Comparison of ENCODE assay signal across 33 cellular contexts in genomic region chr10:84695983-84696382, GRCh38.
"Had no signal": no experiment of that assay in that cellular context is flagged by ENCODE, and none has a peak within 500 bp of the region (broad histone marks: within the 10 kb centered on the region; RNA-seq: fewer than 3 reads in every experiment).

No MANE protein-coding gene starts in this region.

- H3K4me1 Mint-ChIP-seq: activated CD4-positive, alpha-beta T cell treated with anti-CD3 and anti-CD28 coated beads for 36 hours; activated CD4-positive, alpha-beta T cell treated with anti-CD3 and anti-CD28 coated beads, Interleukin-2, amount 10 ng/mL, durations not matched to agents 24 days and 14 days; activated CD8-positive, alpha-beta memory T cell treated with anti-CD3 and anti-CD28 coated beads, Interleukin-2, amount 10 ng/mL, durations not matched to agents 7 days and 5 days; activated naive CD4-positive, alpha-beta T cell treated with anti-CD3 and anti-CD28 coated beads, Interleukin-2, amount 50 U/mL, for 24 hours; activated naive CD8-positive, alpha-beta T cell treated with anti-CD3 and anti-CD28 coated beads for 36 hours; activated naive CD8-positive, alpha-beta T cell treated with anti-CD3 and anti-CD28 coated beads, Interleukin-2, amount 50 U/mL, for 24 hours had no signal

- H3K36me3 ChIP-seq: adrenal gland, esophagus squamous epithelium, gastroesophageal sphincter, heart left ventricle had no signal

- H3K4me1 ChIP-seq: adrenal gland, body of pancreas, esophagus squamous epithelium, gastroesophageal sphincter, heart left ventricle had no signal

- H3K27ac Mint-ChIP-seq: activated CD4-positive, alpha-beta memory T cell treated with anti-CD3 and anti-CD28 coated beads for 36 hours; activated CD4-positive, alpha-beta T cell treated with anti-CD3 and anti-CD28 coated beads for 36 hours; activated CD4-positive, alpha-beta T cell treated with anti-CD3 and anti-CD28 coated beads, Interleukin-2, amount 10 ng/mL, durations not matched to agents 24 days and 14 days; activated CD8-positive, alpha-beta memory T cell treated with anti-CD3 and anti-CD28 coated beads, Interleukin-2, amount 10 ng/mL, durations not matched to agents 7 days and 5 days; activated CD8-positive, alpha-beta T cell treated with anti-CD3 and anti-CD28 coated beads, Interleukin-2, amount 10 ng/mL, durations not matched to agents 7 days and 5 days; activated naive CD4-positive, alpha-beta T cell treated with anti-CD3 and anti-CD28 coated beads for 36 hours; activated naive CD4-positive, alpha-beta T cell treated with anti-CD3 and anti-CD28 coated beads, Interleukin-2, amount 50 U/mL, for 24 hours; activated naive CD8-positive, alpha-beta T cell treated with anti-CD3 and anti-CD28 coated beads for 36 hours; activated naive CD8-positive, alpha-beta T cell treated with anti-CD3 and anti-CD28 coated beads, Interleukin-2, amount 50 U/mL, for 24 hours; activated T-helper 1 cell treated with anti-CD3 and anti-CD28 coated beads, Interleukin-12 subunit alpha, Interleukin-12 subunit beta, Interleukin-2, Interleukin-4 antibody, amounts not matched to agents 30 ng/mL and 10 ng/mL and 1 ng/mL, durations not matched to agents 14 hours and 24 hours and 36 hours; activated T-helper 2 cell treated with anti-CD3 and anti-CD28 coated beads, Interferon-gamma antibody, Interleukin-2, Interleukin-4, amounts not matched to agents 10 μg/mL and 5 μg/mL and 100 μg/mL, durations not matched to agents 14 hours and 24 hours and 36 hours; effector memory CD8-positive, alpha-beta T cell had no signal

- H3K27me3 Mint-ChIP-seq: activated CD4-positive, alpha-beta memory T cell treated with anti-CD3 and anti-CD28 coated beads for 36 hours; activated CD4-positive, alpha-beta T cell treated with anti-CD3 and anti-CD28 coated beads, Interleukin-2, amount 10 ng/mL, durations not matched to agents 24 days and 14 days; activated CD8-positive, alpha-beta memory T cell treated with anti-CD3 and anti-CD28 coated beads, Interleukin-2, amount 10 ng/mL, durations not matched to agents 7 days and 5 days; activated naive CD8-positive, alpha-beta T cell treated with anti-CD3 and anti-CD28 coated beads for 36 hours; activated naive CD8-positive, alpha-beta T cell treated with anti-CD3 and anti-CD28 coated beads, Interleukin-2, amount 50 U/mL, for 24 hours had no signal

- H3K27ac ChIP-seq: adrenal gland, body of pancreas, esophagus squamous epithelium, gastroesophageal sphincter, heart left ventricle had no signal

- H3K9me3 Mint-ChIP-seq: activated CD4-positive, alpha-beta T cell treated with anti-CD3 and anti-CD28 coated beads, Interleukin-2, amount 10 ng/mL, durations not matched to agents 24 days and 14 days; activated naive CD4-positive, alpha-beta T cell treated with anti-CD3 and anti-CD28 coated beads for 36 hours; activated naive CD4-positive, alpha-beta T cell treated with anti-CD3 and anti-CD28 coated beads, Interleukin-2, amount 50 U/mL, for 24 hours; activated T-helper 1 cell treated with anti-CD3 and anti-CD28 coated beads, Interleukin-12 subunit alpha, Interleukin-12 subunit beta, Interleukin-2, Interleukin-4 antibody, amounts not matched to agents 30 ng/mL and 10 ng/mL and 1 ng/mL, durations not matched to agents 14 hours and 24 hours and 36 hours; activated T-helper 2 cell treated with anti-CD3 and anti-CD28 coated beads, Interferon-gamma antibody, Interleukin-2, Interleukin-4, amounts not matched to agents 10 μg/mL and 5 μg/mL and 100 μg/mL, durations not matched to agents 14 hours and 24 hours and 36 hours; effector memory CD8-positive, alpha-beta T cell had no signal

- DNase-seq: activated CD4-positive, alpha-beta memory T cell treated with anti-CD3 and anti-CD28 coated beads for 36 hours; activated CD4-positive, alpha-beta T cell treated with anti-CD3 and anti-CD28 coated beads for 36 hours; activated CD4-positive, alpha-beta T cell treated with anti-CD3 and anti-CD28 coated beads, Interleukin-2, amount 10 ng/mL, durations not matched to agents 24 days and 14 days; activated CD4-positive, CD25-positive, alpha-beta regulatory T cell; activated CD4-positive, CD25-positive, alpha-beta regulatory T cell treated with anti-CD3 and anti-CD28 coated beads, Interleukin-2, amount 50 U/mL, for 72 hours; activated CD8-positive, alpha-beta memory T cell treated with anti-CD3 and anti-CD28 coated beads, Interleukin-2, amount 10 ng/mL, durations not matched to agents 7 days and 5 days; activated CD8-positive, alpha-beta memory T cell treated with anti-CD3 and anti-CD28 coated beads, Interleukin-2, amount 50 U/mL, for 4 hours; activated CD8-positive, alpha-beta T cell treated with anti-CD3 and anti-CD28 coated beads, Interleukin-2, amount 10 ng/mL, durations not matched to agents 7 days and 5 days; activated effector memory CD4-positive, alpha-beta T cell treated with anti-CD3 and anti-CD28 coated beads, Interleukin-2, amount 50 U/mL, for 16 hours; activated naive CD4-positive, alpha-beta T cell treated with anti-CD3 and anti-CD28 coated beads for 36 hours; activated naive CD8-positive, alpha-beta T cell treated with anti-CD3 and anti-CD28 coated beads for 36 hours; activated naive CD8-positive, alpha-beta T cell treated with anti-CD3 and anti-CD28 coated beads, Interleukin-2, amount 50 U/mL, for 24 hours; activated T-cell treated with anti-CD3 and anti-CD28 coated beads, Interleukin-2, amount 50 U/mL, for 1 hour; activated T-cell treated with anti-CD3 and anti-CD28 coated beads, Interleukin-2, amount 50 U/mL, for 48 hours; adrenal gland; amygdala; aorta; body of pancreas; caudate nucleus; cortex of kidney; dermis blood vessel endothelial cell; effector CD4-positive, alpha-beta T cell; effector memory CD8-positive, alpha-beta T cell; erythroblast; esophagus squamous epithelium; foreskin melanocyte; glutamatergic neuron; heart left ventricle; T-helper 2 cell had no signal

- H3K4me3 ChIP-seq: adrenal gland, body of pancreas, esophagus squamous epithelium, gastroesophageal sphincter, heart left ventricle had no signal

- H3K36me3 Mint-ChIP-seq: activated CD4-positive, alpha-beta memory T cell treated with anti-CD3 and anti-CD28 coated beads for 36 hours; activated CD8-positive, alpha-beta memory T cell treated with anti-CD3 and anti-CD28 coated beads, Interleukin-2, amount 10 ng/mL, durations not matched to agents 7 days and 5 days; activated naive CD4-positive, alpha-beta T cell treated with anti-CD3 and anti-CD28 coated beads, Interleukin-2, amount 50 U/mL, for 24 hours; activated naive CD8-positive, alpha-beta T cell treated with anti-CD3 and anti-CD28 coated beads for 36 hours had no signal

- H3K27me3 ChIP-seq: adrenal gland, body of pancreas, esophagus squamous epithelium, gastroesophageal sphincter, heart left ventricle had no signal

- H3K4me3 Mint-ChIP-seq: activated CD4-positive, alpha-beta memory T cell treated with anti-CD3 and anti-CD28 coated beads for 36 hours; activated CD4-positive, alpha-beta T cell treated with anti-CD3 and anti-CD28 coated beads for 36 hours; activated CD4-positive, alpha-beta T cell treated with anti-CD3 and anti-CD28 coated beads, Interleukin-2, amount 10 ng/mL, durations not matched to agents 24 days and 14 days; activated CD8-positive, alpha-beta memory T cell treated with anti-CD3 and anti-CD28 coated beads, Interleukin-2, amount 10 ng/mL, durations not matched to agents 7 days and 5 days; activated CD8-positive, alpha-beta T cell treated with anti-CD3 and anti-CD28 coated beads, Interleukin-2, amount 10 ng/mL, durations not matched to agents 7 days and 5 days; activated naive CD4-positive, alpha-beta T cell treated with anti-CD3 and anti-CD28 coated beads for 36 hours; activated naive CD4-positive, alpha-beta T cell treated with anti-CD3 and anti-CD28 coated beads, Interleukin-2, amount 50 U/mL, for 24 hours; activated naive CD8-positive, alpha-beta T cell treated with anti-CD3 and anti-CD28 coated beads for 36 hours; activated naive CD8-positive, alpha-beta T cell treated with anti-CD3 and anti-CD28 coated beads, Interleukin-2, amount 50 U/mL, for 24 hours; activated T-helper 1 cell treated with anti-CD3 and anti-CD28 coated beads, Interleukin-12 subunit alpha, Interleukin-12 subunit beta, Interleukin-2, Interleukin-4 antibody, amounts not matched to agents 30 ng/mL and 10 ng/mL and 1 ng/mL, durations not matched to agents 14 hours and 24 hours and 36 hours; effector memory CD8-positive, alpha-beta T cell had no signal

- ATAC-seq: activated CD4-positive, alpha-beta T cell treated with anti-CD3 and anti-CD28 coated beads for 36 hours; activated CD8-positive, alpha-beta memory T cell treated with anti-CD3 and anti-CD28 coated beads, Interleukin-2, amount 10 ng/mL, durations not matched to agents 7 days and 5 days; activated CD8-positive, alpha-beta T cell treated with anti-CD3 and anti-CD28 coated beads, Interleukin-2, amount 10 ng/mL, durations not matched to agents 7 days and 5 days; activated naive CD8-positive, alpha-beta T cell treated with anti-CD3 and anti-CD28 coated beads, Interleukin-2, amount 50 U/mL, for 24 hours; body of pancreas; effector memory CD8-positive, alpha-beta T cell; gastroesophageal sphincter; heart left ventricle had no signal
